In genomic region chr11:70272009-70272408, GRCh38 we compare ENCODE assay signal across 11 cellular contexts. TPM values are rescaled to one million over a fixed set of nuclear protein-coding genes. Genes with fewer than 3 reads are reported as not detected.
DNase-seq lines count a peak whose midpoint lies in the region; ATAC-seq, FAIRE-seq and TF ChIP-seq lines count a peak whose summit lies in the region.
"Had no signal": no experiment of that assay in that cellular context is flagged by ENCODE, and none has a peak within 500 bp of the region (broad histone marks: within the 10 kb centered on the region; RNA-seq: fewer than 3 reads in every experiment).

No MANE protein-coding gene starts in this region.

- peak overlapping the region; percentile 85 for H3K27ac Mint-ChIP-seq in activated T-helper 17 cell treated with anti-CD3 and anti-CD28 coated beads, Interleukin-2, amount 50 U/mL, for 72 hours

- H3K27me3 ChIP-seq in right cardiac atrium (ENCODE audit: control insufficient read depth, insufficient read depth) (no peaks in the 10 kb centered on the region), keratinocyte (ENCODE audit: control insufficient read depth, extremely low read depth, insufficient read depth, low read length) (no peaks in the 10 kb centered on the region), suprapubic skin (no peaks in the 10 kb centered on the region)
- H3K27me3 ChIP-seq: ovary had no signal

- DNase-seq in cardiac septum (ENCODE audit: low spot score) (peak; percentile 7), right cardiac atrium (no peak), keratinocyte (ENCODE audit: low read depth, low spot score) (no peak), suprapubic skin (ENCODE audit: low spot score in 2 of 2) (no peak), DMS 273 (lab: John Stamatoyannopoulos, UW; ENCODE audit: unreplicated experiment) (no peak), DMS79 treated with DMSO at 0.1 percent for 48 hours (lab: John Stamatoyannopoulos, UW) (no peak)
- DNase-seq: ovary, RPMI8226 had no signal

- H3K79me2 ChIP-seq in keratinocyte (ENCODE audit: control insufficient read depth, insufficient read depth, low read length), result peaks cover 53% of the 10 kb centered on the region

- no peak for TF ChIP-seq POLR2A in suprapubic skin (IDR thresholded peaks at IDR 0.05)

- ATAC-seq in right cardiac atrium (no peak), GM19452 (IDR thresholded peaks at IDR 0.05; ENCODE audit: unreplicated experiment) (no peak)
- no peak for ATAC-seq in activated T-helper 17 cell treated with anti-CD3 and anti-CD28 coated beads, Interleukin-2, amount 50 U/mL, for 72 hours (replicated peaks)

- H3K4me1 Mint-ChIP-seq in activated T-helper 17 cell treated with anti-CD3 and anti-CD28 coated beads, Interleukin-2, amount 50 U/mL, for 72 hours, result peaks cover 15% of the 10 kb centered on the region

- H3K9ac ChIP-seq in keratinocyte (ENCODE audit: control insufficient read depth, extremely low read depth, insufficient read depth, low read length), result no peak overlapping the region

- H4K20me1 ChIP-seq in keratinocyte (ENCODE audit: control insufficient read depth, extremely low read depth, insufficient read depth, low read length), result peaks cover 2% of the 10 kb centered on the region

- H3K27ac ChIP-seq in right cardiac atrium (ENCODE audit: low read length), result no peak overlapping the region
- no peak overlapping the region for H3K27ac ChIP-seq in keratinocyte (ENCODE audit: control insufficient read depth, insufficient read depth, low read length)
- H3K27ac ChIP-seq in suprapubic skin, result no peak overlapping the region
- H3K27ac ChIP-seq: ovary had no signal

- H3K36me3 Mint-ChIP-seq in activated T-helper 17 cell treated with anti-CD3 and anti-CD28 coated beads, Interleukin-2, amount 50 U/mL, for 72 hours (ENCODE audit: low read depth), result peaks cover 53% of the 10 kb centered on the region

- 79% methylated on average over 7 of the region's 7 CpGs for whole genome bisulfite sequencing in right cardiac atrium
- 86% methylated on average over 7 of the region's 7 CpGs for WGBS in suprapubic skin

- TF ChIP-seq CTCF in keratinocyte (optimal IDR thresholded peaks at IDR 0.05 in 1 of 3, IDR thresholded peaks at IDR 0.05 in 1 of 3, conservative IDR thresholded peaks at IDR 0.05 in 1 of 3; ENCODE audit: extremely low read depth in 1 of 3, insufficient read depth in 2 of 3, low read length in 3 of 3), result no peak
- TF ChIP-seq CTCF in suprapubic skin (IDR thresholded peaks at IDR 0.05), result no peak

- H3K9me3 Mint-ChIP-seq in activated T-helper 17 cell treated with anti-CD3 and anti-CD28 coated beads, Interleukin-2, amount 50 U/mL, for 72 hours, result no peaks in the 10 kb centered on the region

- no peak overlapping the region for H2AFZ ChIP-seq in keratinocyte (ENCODE audit: control insufficient read depth, low read length)

- dilution Hi-C loops in keratinocyte (cut with MboI; ENCODE audit: extremely low pct_ligation_motif_present, low sequenced_read_pairs), result no loop called here

- H3K4me3 Mint-ChIP-seq in activated T-helper 17 cell treated with anti-CD3 and anti-CD28 coated beads, Interleukin-2, amount 50 U/mL, for 72 hours, result peak overlapping the region; percentile 91

- intact Hi-C loops in cardiac septum (cut with DNase I) (loop anchor here (5.0 to 10.0 kb wide), 2 partner anchors 67 to 125 kb away; partner anchors contain the start of genes CTTN and FADD), right cardiac atrium (cut with DNase I) (no loop called here)

- H3K36me3 ChIP-seq in keratinocyte (ENCODE audit: control insufficient read depth in 2 of 2, extremely low read depth in 1 of 2, insufficient read depth in 2 of 2, low read length in 2 of 2) (peaks cover 6 to 15% of the 10 kb centered on the region in 2 experiments), suprapubic skin (peaks cover 16% of the 10 kb centered on the region)
- H3K36me3 ChIP-seq: ovary had no signal

- no peaks in the 10 kb centered on the region for H3K9me3 ChIP-seq in right cardiac atrium (ENCODE audit: control insufficient read depth, low read length)
- H3K9me3 ChIP-seq in keratinocyte (ENCODE audit: control insufficient read depth, low read depth, low read length), result no peaks in the 10 kb centered on the region
- no peaks in the 10 kb centered on the region for H3K9me3 ChIP-seq in suprapubic skin
- H3K9me3 ChIP-seq: ovary had no signal

- no peak for TF ChIP-seq EP300 in suprapubic skin (IDR thresholded peaks at IDR 0.05)

- no peak for FAIRE-seq in keratinocyte (lab: Jason Lieb, UNC)
- FAIRE-seq: D721Med had no signal

- H3K4me3 ChIP-seq in right cardiac atrium (ENCODE audit: low read length), result no peak overlapping the region
- H3K4me3 ChIP-seq in keratinocyte (ENCODE audit: control insufficient read depth in 2 of 3, extremely low read depth in 1 of 3, insufficient read depth in 2 of 3, low read depth in 1 of 3, low read length in 3 of 3), result no peak overlapping the region
- peak overlapping the region; percentile 97 for H3K4me3 ChIP-seq in suprapubic skin

- H3K4me2 ChIP-seq in keratinocyte (ENCODE audit: control insufficient read depth, extremely low read depth, insufficient read depth, low read depth, low read length), result peak overlapping the region; percentile 91

- H3K9me1 ChIP-seq in keratinocyte (ENCODE audit: control insufficient read depth, extremely low read depth, insufficient read depth, low read length), result no peaks in the 10 kb centered on the region

- no peaks in the 10 kb centered on the region for H3K27me3 Mint-ChIP-seq in activated T-helper 17 cell treated with anti-CD3 and anti-CD28 coated beads, Interleukin-2, amount 50 U/mL, for 72 hours

- H3K4me1 ChIP-seq in right cardiac atrium (ENCODE audit: control insufficient read depth, insufficient read depth, low read length), result peaks cover 2% of the 10 kb centered on the region
- H3K4me1 ChIP-seq in keratinocyte (ENCODE audit: control insufficient read depth, extremely low read depth, insufficient read depth, low read length), result peaks cover 9% of the 10 kb centered on the region
- H3K4me1 ChIP-seq in suprapubic skin, result peaks cover 21% of the 10 kb centered on the region

RNA-seq across cellular contexts. Expression of gene PPFIA1, which starts 1.5 kb away (rescaled TPM):
- total RNA-seq in cardiac septum, result 42.8 TPM
- total RNA-seq in right cardiac atrium, result 10 to 100 TPM; 36.7 to 44.9 (median 39.4) TPM
- polyA plus RNA-seq in right cardiac atrium, result 16.2 TPM
- total RNA-seq in activated T-helper 17 cell treated with anti-CD3 and anti-CD28 coated beads, Interleukin-2, amount 50 U/mL, for 72 hours, result 10 to 100 TPM; 34.0 to 44.5 TPM
- 27.6 to 34.7 TPM (median 27.9 TPM) in 3 replicates for polyA plus RNA-seq in keratinocyte
- polyA plus RNA-seq in keratinocyte (2011; ENCODE audit: low read depth), result 85.6 TPM
- 21.7 and 22.9 TPM in 2 replicates for polyA plus RNA-seq in keratinocyte (2011; cell fraction: cytosol; rRNA removed)
- polyA plus RNA-seq in keratinocyte (2011; cell fraction: nucleus; rRNA removed), result 60.3 and 68.8 TPM in 2 replicates
- 18.9 and 22.5 TPM in 2 replicates for polyA plus RNA-seq in keratinocyte (2012; ENCODE audit: low replicate concordance)
- polyA minus RNA-seq in keratinocyte, result 45.3 to 78.4 TPM (median 67.7 TPM) in 3 replicates
- polyA minus RNA-seq in keratinocyte (2011; cell fraction: cytosol; rRNA and poly(A)+ RNA removed), result 32.8 TPM
- 59.6 and 65.8 TPM in 2 replicates for polyA minus RNA-seq in keratinocyte (2011; cell fraction: nucleus; rRNA and poly(A)+ RNA removed)
- 100 to 1,000 TPM in 1 of 4 donors, 10 to 100 TPM in 3; 34.9 to 141 (median 69.7) TPM for total RNA-seq in suprapubic skin
